Comparison of ENCODE assay signal across 9 cellular contexts in genomic region chr13:20704459-20705069, GRCh38. TPM values are rescaled to one million over a fixed set of nuclear protein-coding genes. Genes with fewer than 3 reads are reported as not detected.
A peak's percentile ranks its signal among the peaks of the same experiment; 100 is the strongest.
DNase-seq lines count a peak whose midpoint lies in the region; ATAC-seq, FAIRE-seq and TF ChIP-seq lines count a peak whose summit lies in the region.
"Had no signal": no experiment of that assay in that cellular context is flagged by ENCODE, and none has a peak within 500 bp of the region (broad histone marks: within the 10 kb centered on the region; RNA-seq: fewer than 3 reads in every experiment).

No MANE protein-coding gene starts in this region.

- no TSS peak for BruUV-seq in GM12878 (replicated peaks; lab: Mats Ljungman, UMichigan)

- H3K4me1 Mint-ChIP-seq in activated T-cell treated with anti-CD3 and anti-CD28 coated beads, Interleukin-2, amount 50 U/mL, for 24 hours (ENCODE audit: low read depth) = peaks cover 29% of the 10 kb centered on the region

- 0 out of 2 replicates have a peak overlapping the region, but pooled peaks have one; percentile 33 for H3K4me2 ChIP-seq in GM12878 (ENCODE audit: control insufficient read depth, insufficient read depth)

- no peak for TF ChIP-seq EP300 in GM12878 (IDR thresholded peaks at IDR 0.05; ENCODE audit: borderline replicate concordance in 1 of 2, control insufficient read depth in 1 of 2, low read depth in 2 of 2, low read length in 2 of 2)

- in situ Hi-C loops in GM12878 (cut with MboI) (loop anchor here (5.0 kb wide), 2 partner anchors 212 to 223 kb away; no protein-coding TSS in a partner anchor), GM13976 (cut with MboI; ENCODE audit: low sequenced_read_pairs, unreplicated experiment) (loop anchor here (10.0 to 25.0 kb wide), 2 partner anchors 220 to 517 kb away; partner anchors contain the start of gene GJB2)

- no peaks in the 10 kb centered on the region for H4K20me1 ChIP-seq in GM12878 (ENCODE audit: control insufficient read depth, insufficient read depth)

- no peak for FAIRE-seq in GM12878 (lab: Jason Lieb, UNC)

- no peaks in the 10 kb centered on the region for H3K79me2 ChIP-seq in GM12878 (ENCODE audit: control insufficient read depth, insufficient read depth, low read length)

- H3K36me3 ChIP-seq in GM12878 (ENCODE audit: control insufficient read depth in 2 of 2, insufficient read depth in 2 of 2, low read length in 1 of 2) (no peaks in the 10 kb centered on the region), kidney epithelial cell (ENCODE audit: control insufficient read depth, insufficient read depth, low read length) (no peaks in the 10 kb centered on the region), tibial artery (no peaks in the 10 kb centered on the region)
- H3K36me3 ChIP-seq: HAP-1 had no signal

- H2AFZ ChIP-seq in GM12878 (ENCODE audit: control insufficient read depth, low read depth, low read length) = no peak overlapping the region

- TF ChIP-seq POLR2A in GM12878 (IDR thresholded peaks at IDR 0.05; ENCODE audit: low read depth, low read length) = no peak

- POLR2A ChIA-PET in GM12878 (lab: Charles Lee) = no interaction called here

- no peaks in the 10 kb centered on the region for H3K9me3 Mint-ChIP-seq in activated T-cell treated with anti-CD3 and anti-CD28 coated beads, Interleukin-2, amount 50 U/mL, for 24 hours

- intact Hi-C loops in GM12878 (cut with micrococcal nuclease; ENCODE audit: unreplicated experiment) (loop anchor here (5.0 kb wide), 1 partner anchor 207 kb away; no protein-coding TSS in a partner anchor), tibial artery (cut with DNase I; ENCODE audit: low total_unique reads) (loop anchor here (5.0 to 10.0 kb wide), 3 partner anchors 68 to 220 kb away; partner anchors contain the start of gene EEF1AKMT1)

- no peak for TF ChIP-seq RAD21 in GM12878 (IDR thresholded peaks at IDR 0.05; ENCODE audit: insufficient read depth, low read depth, low read length)

- H3K27me3 ChIP-seq in GM12878 (replicated peaks in 1 of 2; ENCODE audit: control insufficient read depth in 2 of 2, insufficient read depth in 2 of 2, low read length in 1 of 2) (no peaks in the 10 kb centered on the region), kidney epithelial cell (ENCODE audit: control insufficient read depth, insufficient read depth, low read length) (peaks cover 2% of the 10 kb centered on the region), tibial artery (no peaks in the 10 kb centered on the region)

- CTCF ChIA-PET in GM12878 (lab: Yijun Ruan, JAX) = interaction anchor here (0.8 to 1.1 kb wide), 2 partner anchors 124 to 209 kb away, joined by 3 to 4 read pairs; no protein-coding TSS in a partner anchor

- SMC1A ChIA-PET in GM12878 (lab: Charles Lee; ENCODE audit: uncharacterized antibody, unreplicated experiment) = no interaction called here

- TF ChIP-seq CTCF in GM12878 (IDR thresholded peaks at IDR 0.05 in 2 of 3, conservative IDR thresholded peaks at IDR 0.05 in 1 of 3; ENCODE audit: control insufficient read depth in 2 of 3, extremely low read depth in 1 of 3, insufficient read depth in 1 of 3, low read depth in 3 of 3, low read length in 3 of 3) (no peak), kidney epithelial cell (IDR thresholded peaks at IDR 0.05; ENCODE audit: insufficient read depth, low read length, poor library complexity, severe bottlenecking) (no peak), tibial artery (IDR thresholded peaks at IDR 0.05) (no peak), GM13976 (IDR thresholded peaks at IDR 0.05; ENCODE audit: borderline replicate concordance, control extremely low read depth, extremely low read depth, insufficient read depth, missing control alignments) (no peak)

- WGBS in GM12878 (ENCODE audit: insufficient coverage, insufficient replicate concordance, low lambda C conversion rate, missing lambda C conversion rate) = 61% methylated on average over 10 of the region's 20 CpGs

- RAD21 ChIA-PET in GM12878 (lab: Charles Lee; ENCODE audit: unreplicated experiment) = no interaction called here

- H3K4me1 ChIP-seq in GM12878 (ENCODE audit: control insufficient read depth, insufficient read depth, low read length) (peaks cover 6% of the 10 kb centered on the region), tibial artery (peaks cover 0 to 32% (median 9%) of the 10 kb centered on the region in 4 donors)

- H3K36me3 Mint-ChIP-seq in activated T-cell treated with anti-CD3 and anti-CD28 coated beads, Interleukin-2, amount 50 U/mL, for 24 hours (ENCODE audit: low read depth) = peaks cover 2% of the 10 kb centered on the region

- no peak for DNase-seq in activated T-cell treated with anti-CD3 and anti-CD28 coated beads, Interleukin-2, amount 50 U/mL, for 24 hours
- DNase-seq in activated T-cell treated with anti-CD3 and anti-CD28 coated beads, Interleukin-2, amount 50 U/mL, for 1 hour = no peak
- DNase-seq in GM12878 (ENCODE audit: low read depth, low spot score) (no peak), kidney epithelial cell (ENCODE audit: low read depth) (no peak), tibial artery (no peak), GM13976 (ENCODE audit: low spot score) (no peak)

- peaks cover 27% of the 10 kb centered on the region for H3K27me3 Mint-ChIP-seq in activated T-cell treated with anti-CD3 and anti-CD28 coated beads, Interleukin-2, amount 50 U/mL, for 24 hours

- H3K27ac Mint-ChIP-seq in activated T-cell treated with anti-CD3 and anti-CD28 coated beads, Interleukin-2, amount 50 U/mL, for 24 hours = no peak overlapping the region

- peak; percentile 3; the same call in 2 of the 3 replicates for ATAC-seq in GM12878
- ATAC-seq in GM21526 (IDR thresholded peaks at IDR 0.05; ENCODE audit: low FRiP score, unreplicated experiment) = no peak
- no peak for ATAC-seq in GM18520 (IDR thresholded peaks at IDR 0.05; ENCODE audit: unreplicated experiment)

- H3K9me3 ChIP-seq in GM12878 (replicated peaks; ENCODE audit: control insufficient read depth, insufficient read depth, low read length) (no peaks in the 10 kb centered on the region), tibial artery (no peaks in the 10 kb centered on the region)
- H3K9me3 ChIP-seq: HAP-1 had no signal

- H3K4me3 Mint-ChIP-seq in activated T-cell treated with anti-CD3 and anti-CD28 coated beads, Interleukin-2, amount 50 U/mL, for 24 hours = peak overlapping the region; percentile 60

- H3K4me3 ChIP-seq in GM12878 (no peak overlapping the region), kidney epithelial cell (ENCODE audit: low read depth, low read length) (peak overlapping the region; percentile 36), tibial artery (peak overlapping the region; percentile 65 to 85)
- H3K4me3 ChIP-seq: HAP-1 had no signal

- no peak overlapping the region for H3K27ac ChIP-seq in GM12878 (ENCODE audit: control insufficient read depth, insufficient read depth)
- peak overlapping the region; percentile 36 to 49 for H3K27ac ChIP-seq in tibial artery

- no peak overlapping the region for H3K9ac ChIP-seq in GM12878 (ENCODE audit: control insufficient read depth, insufficient read depth, low read length)

TF ChIP-seq in GM12878, 131 proteins besides CTCF, POLR2A, EP300 and RAD21 (continues in another document):
- TF ChIP-seq BHLHE40 (IDR thresholded peaks at IDR 0.05; ENCODE audit: borderline replicate concordance in 1 of 2, low read depth in 2 of 2, low read length in 1 of 2) (no peak), BCL3 (IDR thresholded peaks at IDR 0.05; ENCODE audit: borderline replicate concordance, insufficient read depth, low read depth, low read length, poor library complexity, severe bottlenecking) (no peak), E4F1 (IDR thresholded peaks at IDR 0.05; ENCODE audit: borderline replicate concordance, partially characterized antibody) (no peak)

RNA-seq across cellular contexts. Expression of gene IL17D, which starts 1.1 kb away (rescaled TPM):
- not detected in 2 replicates for total RNA-seq in GM12878 (2013; cell fraction: nucleolus; rRNA removed)
- total RNA-seq in GM12878 (2014; rRNA removed) = 0.16 and 0.34 TPM in 2 replicates
- total RNA-seq in GM12878 (2014; rRNA removed; fragmentation: Illumina TruSeq; extraction: Trizol) = 0.09 and 0.18 TPM in 2 replicates
- 0.11 and 0.56 TPM in 2 replicates for total RNA-seq in GM12878 (2021)
- 0.49 TPM for polyA plus RNA-seq in GM12878 (2011; ENCODE audit: low read depth)
- polyA plus RNA-seq in GM12878 (2011; rRNA removed) = 0.03 and 0.06 TPM in 2 replicates
- polyA plus RNA-seq in GM12878 (2011; cell fraction: cytosol; rRNA removed) = 0.03 and 0.07 TPM in 2 replicates
- polyA plus RNA-seq in GM12878 (2011; cell fraction: nucleus; rRNA removed) = not detected in 2 replicates
- polyA plus RNA-seq in GM12878 (2012) = 0.45 and 0.49 TPM in 2 replicates
- 0.18 TPM in 1 of 2 replicates, not detected in the other for polyA plus RNA-seq in GM12878 (2014; fragmentation: Illumina TruSeq; extraction: Trizol)
- 1 to 10 TPM in 1 of 2 experiments, under 1 TPM in 1; 0.61 to 1.6 TPM for polyA plus RNA-seq in GM12878 (2014; fragmentation: Nextera tagmentation; extraction: Ambion mirVana)
- 0.49 and 0.80 TPM in 2 replicates for polyA plus RNA-seq in GM12878 (2014; rRNA removed)
- under 1 TPM; 0.17 to 0.32 TPM for polyA plus RNA-seq in GM12878 (2016; fragmentation: Nextera tagmentation; extraction: Ambion mirVana)
- polyA minus RNA-seq in GM12878 (2011; rRNA and poly(A)+ RNA removed) = not detected in 2 replicates
- polyA minus RNA-seq in GM12878 (2011; cell fraction: cytosol; rRNA and poly(A)+ RNA removed) = not detected in 2 replicates
- polyA minus RNA-seq in GM12878 (2011; cell fraction: nucleus; rRNA and poly(A)+ RNA removed) = not detected in 2 replicates
- total RNA-seq in kidney epithelial cell = 0.46 and 0.89 TPM in 2 replicates
